25 cellular contexts compared by ENCODE assay signal in the genomic region with DNA sequence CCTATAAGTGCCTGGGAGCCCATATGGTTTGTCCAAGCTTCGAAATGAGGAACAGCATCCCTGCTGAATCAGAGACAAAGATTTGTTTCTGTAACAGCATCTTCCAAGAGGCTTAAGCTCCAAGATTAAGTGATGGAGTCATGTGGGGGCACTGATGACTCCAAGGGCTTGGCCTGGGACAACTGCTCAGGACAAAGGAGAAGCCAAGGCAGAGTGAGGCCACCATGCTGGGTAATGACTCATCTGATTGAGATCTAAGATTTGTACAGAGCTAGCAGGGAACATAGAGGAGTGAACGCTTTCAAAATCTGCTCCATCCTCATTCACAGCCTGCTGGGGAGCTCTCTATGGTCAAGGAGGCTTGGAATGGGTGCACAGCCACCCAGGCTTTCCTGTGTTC. TPM values are rescaled to one million over a fixed set of nuclear protein-coding genes. Genes with fewer than 3 reads are reported as not detected.
"Had no signal": no experiment of that assay in that cellular context is flagged by ENCODE, and none has a peak within 500 bp of the region (broad histone marks: within the 10 kb centered on the region; RNA-seq: fewer than 3 reads in every experiment).

No MANE protein-coding gene starts in this region.

- H3K27me3 ChIP-seq: neural progenitor cell, ovary had no signal

- H3K4me3 ChIP-seq: esophagus muscularis mucosa, left ventricle myocardium inferior, lung, neural progenitor cell, ovary, tibial artery, upper lobe of right lung had no signal

- H3K4me1 Mint-ChIP-seq: central memory CD8-positive, alpha-beta T cell; natural killer cell; neural progenitor cell; stimulated activated memory B cell treated with anti-CD40 and anti-IgM and Interleukin-4, amounts not matched to agents 10 μg/mL and 1 μg/mL and 100 μg/mL, for 72 hours had no signal

- H3K27ac ChIP-seq: epithelial cell of prostate, esophagus muscularis mucosa, left ventricle myocardium inferior, neural progenitor cell, ovary, tibial artery, upper lobe of right lung had no signal

- H3K4me3 Mint-ChIP-seq: central memory CD8-positive, alpha-beta T cell; natural killer cell; neural progenitor cell; stimulated activated memory B cell treated with anti-CD40 and anti-IgM and Interleukin-4, amounts not matched to agents 10 μg/mL and 1 μg/mL and 100 μg/mL, for 72 hours; stimulated activated naive CD8-positive, alpha-beta T cell treated with anti-CD3 and anti-CD28 coated beads, Interleukin-15, Interleukin-2, amounts not matched to agents 100 ng/mL and 50 ng/mL, for 24 hours had no signal

- H3K36me3 ChIP-seq: esophagus muscularis mucosa, left ventricle myocardium inferior, neural progenitor cell, ovary, tibial artery, upper lobe of right lung had no signal

- DNase-seq: effector memory CD4-positive, alpha-beta T cell; kidney; left cardiac atrium; left ventricle myocardium inferior; mesendoderm; natural killer cell; nucleus accumbens; ovary; right cardiac atrium; stimulated activated CD4-positive, alpha-beta T cell treated with anti-CD3 and anti-CD28 coated beads, Interleukin-15, amount 100 ng/mL, for 24 hours; stimulated activated CD4-positive, alpha-beta T cell treated with anti-CD3 and anti-CD28 coated beads, Interleukin-1b, Interleukin-23, amount 100 ng/mL, for 48 hours; stimulated activated CD4-positive, alpha-beta T cell treated with anti-CD3 and anti-CD28 coated beads, Interleukin-4, amount 100 ng/mL, for 24 hours had no signal

- H3K9me3 Mint-ChIP-seq: central memory CD8-positive, alpha-beta T cell; natural killer cell; neural progenitor cell had no signal

- H3K4me1 ChIP-seq: esophagus muscularis mucosa, neural progenitor cell, tibial artery, upper lobe of right lung had no signal

- ATAC-seq: left cardiac atrium; natural killer cell; right cardiac atrium; stimulated activated memory B cell treated with anti-CD40 and anti-IgM and Interleukin-4, amounts not matched to agents 10 μg/mL and 1 μg/mL and 100 μg/mL, for 72 hours; upper lobe of right lung had no signal

- H3K9me3 ChIP-seq: esophagus muscularis mucosa, left ventricle myocardium inferior, ovary, tibial artery, upper lobe of right lung had no signal

- H3K27ac Mint-ChIP-seq: natural killer cell; neural progenitor cell; progenitor cell of endocrine pancreas; stimulated activated memory B cell treated with anti-CD40 and anti-IgM and Interleukin-4, amounts not matched to agents 10 μg/mL and 1 μg/mL and 100 μg/mL, for 72 hours; stimulated activated naive CD8-positive, alpha-beta T cell treated with anti-CD3 and anti-CD28 coated beads, Interleukin-15, Interleukin-2, amounts not matched to agents 100 ng/mL and 50 ng/mL, for 24 hours had no signal

- H3K36me3 Mint-ChIP-seq: natural killer cell; neural progenitor cell; stimulated activated memory B cell treated with anti-CD40 and anti-IgM and Interleukin-4, amounts not matched to agents 10 μg/mL and 1 μg/mL and 100 μg/mL, for 72 hours had no signal

RNA-seq across cellular contexts. Expression of a gene that starts 49.3 kb away (rescaled TPM):
- total RNA-seq: esophagus muscularis mucosa, fibroblast of villous mesenchyme, kidney, left cardiac atrium, left ventricle myocardium inferior, lung, mononuclear cell, natural killer cell, ovary, progenitor cell of endocrine pancreas, right cardiac atrium, temporal lobe, upper lobe of right lung had no signal
- polyA plus RNA-seq: lung, ovary, right cardiac atrium had no signal
